In genomic region chr5:176658007-176658599, GRCh38 we compare ENCODE assay signal across 8 cellular contexts. TPM values are rescaled to one million over a fixed set of nuclear protein-coding genes. Genes with fewer than 3 reads are reported as not detected.
DNase-seq lines count a peak whose midpoint lies in the region; FAIRE-seq and TF ChIP-seq lines count a peak whose summit lies in the region.

No MANE protein-coding gene starts in this region.

- H3K27ac ChIP-seq in RWPE1 = peak overlapping the region; percentile 9

- H3K4me3 Mint-ChIP-seq in type B pancreatic cell = no peak overlapping the region

- H3K27ac Mint-ChIP-seq in type B pancreatic cell = peak overlapping the region; percentile 16

- H3K9me3 Mint-ChIP-seq in type B pancreatic cell = no peaks in the 10 kb centered on the region

- TF ChIP-seq CTCF in RWPE1 (conservative IDR thresholded peaks at IDR 0.05; ENCODE audit: low read depth) (peak; percentile 97), type B pancreatic cell (conservative IDR thresholded peaks at IDR 0.05) (peak; percentile 90)

- CTCF ChIA-PET in RWPE1 (lab: Yijun Ruan, JAX) = interaction anchor here (0.5 to 1.9 kb wide), 29 partner anchors 10 to 523 kb away, joined by 3 to 13 read pairs (median 4); no protein-coding TSS in a partner anchor

- DNase-seq in AG08395 (ENCODE audit: low spot score) = peak; percentile 79
- no peak for DNase-seq in GM18507 (ENCODE audit: extremely low spot score, insufficient read length, low read depth)
- peak in 46 of 76 experiments; percentile 5 to 62 (median 25) for DNase-seq in HUDEP-2 (lab: John Stamatoyannopoulos, UW; ENCODE audit: unreplicated experiment in 76 of 76)
- peak; percentile 73 for DNase-seq in RWPE1 (ENCODE audit: low spot score)
- DNase-seq in activated T-helper 9 cell treated with anti-CD3 and anti-CD28 coated beads, Interleukin-2, amount 50 U/mL, for 16 hours (ENCODE audit: low read depth) = peak; percentile 40
- peak; percentile 51 for DNase-seq in fibroblast of the conjunctiva (ENCODE audit: low read depth)
- peak; percentile 70 for DNase-seq in occipital lobe (lab: John Stamatoyannopoulos, UW)
- DNase-seq in type B pancreatic cell (ENCODE audit: extremely low spot score, unreplicated experiment) = no peak

- H3K36me3 Mint-ChIP-seq in type B pancreatic cell = peaks cover 5% of the 10 kb centered on the region

- peaks cover 3% of the 10 kb centered on the region for H3K27me3 Mint-ChIP-seq in type B pancreatic cell

- POLR2A ChIA-PET in RWPE1 (lab: Yijun Ruan, JAX; ENCODE audit: low non-redundant PET) = no interaction called here

- H3K4me1 Mint-ChIP-seq in type B pancreatic cell (ENCODE audit: unreplicated experiment) = peaks cover 9% of the 10 kb centered on the region

- peak; percentile 90 for FAIRE-seq in GM18507 (lab: Jason Lieb, UNC)

RNA-seq across cellular contexts. Expression of gene TSPAN17, which starts 10.8 kb away (rescaled TPM):
- 27.1 TPM for total RNA-seq in occipital lobe
- 36.9 and 45.9 TPM in 2 replicates for total RNA-seq in type B pancreatic cell (ENCODE audit: low replicate concordance)

RNA-seq across cellular contexts. Expression of gene EIF4E1B, which starts 27.6 kb away (rescaled TPM):
- not detected for total RNA-seq in occipital lobe
- not detected in 2 replicates for total RNA-seq in type B pancreatic cell (ENCODE audit: low replicate concordance)

RNA-seq across cellular contexts. Expression of gene SNCB, which starts 27.8 kb away (rescaled TPM):
- total RNA-seq in occipital lobe (12.6 TPM), type B pancreatic cell (ENCODE audit: low replicate concordance) (0.97 TPM in 1 of 2 replicates, not detected in the other)

RNA-seq across cellular contexts. Expression of gene GPRIN1, which starts 48.1 kb away (rescaled TPM):
- 107 TPM for total RNA-seq in occipital lobe
- total RNA-seq in type B pancreatic cell (ENCODE audit: low replicate concordance) = 3.3 and 6.0 TPM in 2 replicates

Comparison
In these comparisons a context has a peak if more than half of its experiments do, and no peak if none do; other contexts are left out.
1. DNase-seq: peak in AG08395 (single experiment), HUDEP-2 (46 of 76), RWPE1 (single experiment), activated T-helper 9 cell treated with anti-CD3 and anti-CD28 coated beads, Interleukin-2, amount 50 U/mL, for 16 hours (single experiment), fibroblast of the conjunctiva (single experiment) and occipital lobe (single experiment); none in GM18507 (single experiment) and type B pancreatic cell (single experiment).